In genomic region chr4:182301736-182302135, GRCh38 we compare ENCODE assay signal across 20 cellular contexts.
"Had no signal": no experiment of that assay in that cellular context is flagged by ENCODE, and none has a peak within 500 bp of the region (broad histone marks: within the 10 kb centered on the region; RNA-seq: fewer than 3 reads in every experiment).

No MANE protein-coding gene starts in this region.

- ATAC-seq: K562 had no signal

- H3K27ac ChIP-seq: HL-60, KMS-11, RWPE1 had no signal

- DNase-seq: MM.1S, NCI-H1092 treated with DMSO at 0.1 percent for 48 hours, NCI-H1436, NCI-H187, NCI-H2029, NCI-H2081 treated with DMSO at 0.1 percent for 48 hours, NCI-H2171, NCI-H226, NCI-H446, NCI-H510A, NCI-H524 treated with DMSO at 0.1 percent for 48 hours, NCI-H69, NCI-H774, SHP77, SK-N-SH, SW 1271 had no signal
